Comparison of ENCODE assay signal across 1 cellular context in the genomic region with DNA sequence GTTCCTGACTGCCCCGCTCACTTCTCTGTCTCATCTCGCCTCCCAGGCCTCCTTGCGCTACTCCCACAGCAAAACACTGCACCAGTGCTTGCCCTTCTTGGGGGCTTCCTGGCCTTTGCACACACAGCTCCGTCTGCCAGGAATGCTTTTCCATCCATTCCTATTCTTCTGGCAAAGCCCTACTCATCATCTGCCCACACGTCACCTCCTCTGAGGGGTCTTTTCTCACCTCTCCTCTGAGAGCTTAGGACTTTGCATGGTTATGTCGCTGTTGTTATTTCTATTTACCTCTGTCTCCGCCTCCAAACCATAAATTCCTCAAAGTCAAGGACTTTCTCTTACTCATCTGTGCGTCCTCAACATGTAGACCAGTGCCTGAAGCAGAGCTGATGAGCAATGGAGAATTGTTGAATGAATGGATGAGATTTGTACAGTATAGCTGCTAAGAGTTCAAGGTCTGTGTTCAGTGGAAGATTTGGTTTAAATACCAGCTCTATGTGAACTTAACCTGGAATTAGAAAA.
TF ChIP-seq lines count a peak whose summit lies in the region.

No MANE protein-coding gene starts in this region.

TF ChIP-seq in IMR-90, 13 proteins besides CTCF, POLR2A, EP300 and RAD21 (continued from another document):
- TF ChIP-seq SMC3 (IDR thresholded peaks at IDR 0.05; ENCODE audit: low read depth, low read length) (no peak), RFX5 (IDR thresholded peaks at IDR 0.05; ENCODE audit: low read depth, low read length) (no peak), MAFK (IDR thresholded peaks at IDR 0.05; ENCODE audit: low read depth, low read length) (no peak), ELK1 (IDR thresholded peaks at IDR 0.05; ENCODE audit: borderline replicate concordance, low read depth, low read length) (no peak), RCOR1 (IDR thresholded peaks at IDR 0.05; ENCODE audit: insufficient replicate concordance, low read length) (no peak)
